In the genomic region with DNA sequence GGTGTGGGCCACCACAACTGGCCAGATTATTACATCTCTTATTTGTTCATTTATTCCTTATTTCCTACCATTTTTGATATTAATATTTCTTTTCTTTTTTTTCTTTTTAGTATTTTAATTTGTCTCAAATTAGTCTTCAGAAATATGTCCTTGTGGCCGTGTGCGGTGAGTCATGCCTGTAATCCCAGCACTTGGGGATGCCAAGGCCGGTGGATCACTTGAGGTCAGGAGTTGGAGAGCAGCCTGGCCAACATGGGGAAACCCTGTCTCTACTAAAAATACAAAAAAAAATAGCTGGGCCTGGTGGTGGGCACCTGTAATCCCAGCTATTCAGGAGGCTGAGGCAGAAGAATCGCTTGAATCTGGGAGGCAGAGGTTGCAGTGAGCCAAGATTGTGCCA, we compare ENCODE assay signal across 8 cellular contexts.
DNase-seq lines count a peak whose midpoint lies in the region; TF ChIP-seq lines count a peak whose summit lies in the region.
"Not testable (repeated sequence)": the region's sequence is repeated elsewhere in the genome, so short reads cannot be mapped to it uniquely, and the experiment has no call there.

No MANE protein-coding gene starts in this region.

- not testable (repeated sequence) for H4K20me1 ChIP-seq in smooth muscle cell (ENCODE audit: low read depth)

- not testable (repeated sequence) for H3K9ac ChIP-seq in smooth muscle cell (ENCODE audit: low read depth)

- BruUV-seq in MCF 10A (replicated peaks; lab: Mats Ljungman, UMichigan): not testable (repeated sequence)

- H3K9me3 Mint-ChIP-seq in MCF 10A (ENCODE audit: unreplicated experiment): not testable (repeated sequence)

- H3K27me3 Mint-ChIP-seq in MCF 10A (ENCODE audit: insufficient read depth, unreplicated experiment): not testable (repeated sequence)

- H3K4me1 ChIP-seq in smooth muscle cell (ENCODE audit: low read depth): not testable (repeated sequence)

- 55% methylated on average over 4 of the region's 4 CpGs for WGBS in smooth muscle cell (ENCODE audit: low lambda C conversion rate)

- not testable (repeated sequence) for H3K4me1 Mint-ChIP-seq in MCF 10A (ENCODE audit: insufficient read depth, unreplicated experiment)

- not testable (repeated sequence) for H3K36me3 ChIP-seq in smooth muscle cell (ENCODE audit: low read depth)

- not testable (repeated sequence) for H3K27me3 ChIP-seq in smooth muscle cell (ENCODE audit: low read depth)

- not testable (repeated sequence) for H3K79me2 ChIP-seq in smooth muscle cell (ENCODE audit: low read depth)

- TF ChIP-seq CTCF in MCF 10A (IDR thresholded peaks at IDR 0.05; ENCODE audit: unreplicated experiment); smooth muscle cell (IDR thresholded peaks at IDR 0.05; ENCODE audit: borderline replicate concordance, insufficient read depth, poor library complexity, severe bottlenecking): not testable (repeated sequence)

- POLR2A ChIA-PET in MCF 10A (lab: Yijun Ruan, JAX): interaction anchor here (1.2 kb wide), 1 partner anchor 307 kb away, joined by 3 read pairs; no protein-coding TSS in a partner anchor

- intact Hi-C loops in MCF 10A (cut with micrococcal nuclease): not testable (repeated sequence)

- peak overlapping the region; percentile 19 for H3K27ac ChIP-seq in smooth muscle cell (ENCODE audit: low read depth)

- H3F3A ChIP-seq in smooth muscle cell (ENCODE audit: low read depth): not testable (repeated sequence)

- H2AFZ ChIP-seq in smooth muscle cell (ENCODE audit: low read depth): not testable (repeated sequence)

- not testable (repeated sequence) for H3K9me3 ChIP-seq in smooth muscle cell (replicated peaks; ENCODE audit: low read depth)

- not testable (repeated sequence) for H3K27ac Mint-ChIP-seq in MCF 10A (ENCODE audit: low read depth, unreplicated experiment)

- not testable (repeated sequence) for H3K4me3 ChIP-seq in smooth muscle cell

- peak; percentile 10 for DNase-seq in A172 (ENCODE audit: low spot score)
- DNase-seq in ELR (ENCODE audit: low read depth): peak; percentile 48
- DNase-seq in M059J (ENCODE audit: low read depth): peak; percentile 40
- peak; percentile 12 for DNase-seq in T1000 (lab: John Stamatoyannopoulos, UW)
- DNase-seq in amniotic epithelial cell (ENCODE audit: low read depth): peak; percentile 2
- peak; percentile 38 for DNase-seq in MCF 10A (ENCODE audit: unreplicated experiment)
- peak; percentile 10 for DNase-seq in iris pigment epithelial cell (ENCODE audit: low read depth)
- not testable (repeated sequence) for DNase-seq in smooth muscle cell (lab: John Stamatoyannopoulos, UW; ENCODE audit: unreplicated experiment)

- CTCF ChIA-PET in MCF 10A (lab: Yijun Ruan, JAX): interaction anchor here (0.7 kb wide), 1 partner anchor 1987 kb away, joined by 4 read pairs; no protein-coding TSS in a partner anchor

- H3K36me3 Mint-ChIP-seq in MCF 10A (ENCODE audit: insufficient read depth, unreplicated experiment): not testable (repeated sequence)

- H3K4me3 Mint-ChIP-seq in MCF 10A (ENCODE audit: unreplicated experiment): not testable (repeated sequence)

- not testable (repeated sequence) for H3K4me2 ChIP-seq in smooth muscle cell
